22 cellular contexts compared by ENCODE assay signal in the genomic region with DNA sequence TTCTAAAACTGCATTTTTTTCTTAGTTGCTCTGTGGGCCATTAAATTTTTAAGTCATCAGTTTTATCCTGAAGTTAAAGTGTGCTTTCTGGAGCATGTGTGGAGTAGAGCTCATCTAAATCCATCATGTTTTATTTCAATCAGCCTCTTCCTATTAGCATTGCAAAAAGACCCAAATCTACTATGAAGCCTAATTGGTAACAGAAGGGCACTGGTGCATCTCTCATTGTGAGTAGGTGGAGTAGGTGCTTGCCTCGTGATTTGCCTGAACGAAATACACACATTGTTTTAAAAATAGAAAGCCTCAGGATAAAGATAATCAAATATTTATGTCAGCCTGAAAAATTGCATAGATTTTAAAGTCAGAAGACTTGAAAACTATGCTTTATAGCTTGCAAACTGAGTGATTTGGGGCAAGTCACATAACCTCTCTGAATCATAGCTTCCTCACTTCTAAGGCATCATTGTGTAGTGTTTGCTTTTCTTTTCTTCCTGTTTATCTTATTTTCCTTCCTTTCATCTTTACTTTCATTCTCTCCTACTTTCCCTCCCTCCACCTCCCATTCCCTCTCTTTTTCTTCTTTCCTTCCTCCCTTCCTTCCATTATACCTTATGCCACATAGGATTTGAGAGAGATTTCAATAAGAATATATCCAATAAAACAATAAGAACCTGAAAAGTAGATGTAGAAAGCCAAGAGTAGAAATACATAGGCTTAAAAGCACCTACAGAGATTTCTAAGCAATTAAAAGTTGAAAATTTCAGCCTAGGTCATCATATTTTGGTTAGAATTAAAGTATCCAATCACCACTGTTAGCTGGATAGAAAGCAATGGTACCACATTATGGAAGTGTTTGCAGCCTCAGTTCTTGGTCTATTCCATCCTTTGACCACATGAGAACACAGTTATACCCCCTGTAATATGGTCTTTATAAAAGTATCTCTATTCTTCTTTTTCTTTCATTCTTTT.
"Had no signal": no experiment of that assay in that cellular context is flagged by ENCODE, and none has a peak within 500 bp of the region (broad histone marks: within the 10 kb centered on the region; RNA-seq: fewer than 3 reads in every experiment).

No MANE protein-coding gene starts in this region.

- H3K4me1 ChIP-seq: adrenal gland, SJSA1 had no signal

- DNase-seq: activated CD4-positive, alpha-beta T cell treated with anti-CD3 and anti-CD28 coated beads for 4 hours; activated CD4-positive, alpha-beta T cell treated with anti-CD3 and anti-CD28 coated beads, Interleukin-2, amount 50 U/mL, for 4 hours; activated CD8-positive, alpha-beta memory T cell treated with anti-CD3 and anti-CD28 coated beads, Interleukin-2, amount 50 U/mL, for 48 hours; activated CD8-positive, alpha-beta T cell treated with anti-CD3 and anti-CD28 coated beads, Interleukin-2, amount 10 ng/mL, durations not matched to agents 7 days and 5 days; activated naive CD4-positive, alpha-beta T cell treated with anti-CD3 and anti-CD28 coated beads, Interleukin-2, amount 50 U/mL, for 16 hours; activated naive CD8-positive, alpha-beta T cell treated with anti-CD3 and anti-CD28 coated beads, Interleukin-2, amount 10 ng/mL, durations not matched to agents 7 days and 5 days; activated T-cell treated with anti-CD3 and anti-CD28 coated beads, Interleukin-2, amount 50 U/mL, for 1 hour; adrenal gland; anterior cingulate cortex; MG63; NCI-H1105; NCI-H1436; NCI-H1694 treated with DMSO at 0.1 percent for 48 hours; NCI-H2081; NCI-H446; NCI-H524; SHP77 had no signal

- H3K4me3 Mint-ChIP-seq: activated CD8-positive, alpha-beta T cell treated with anti-CD3 and anti-CD28 coated beads, Interleukin-2, amount 10 ng/mL, durations not matched to agents 7 days and 5 days; activated naive CD8-positive, alpha-beta T cell treated with anti-CD3 and anti-CD28 coated beads, Interleukin-2, amount 10 ng/mL, durations not matched to agents 7 days and 5 days; T-helper 1 cell treated with Interleukin-12 subunit alpha and Interleukin-12 subunit beta and Interleukin-4 antibody, amounts not matched to agents 30 μg/mL and 1 μg/mL, for 36 hours had no signal

- H3K4me3 ChIP-seq: adrenal gland, MG63, SJSA1 had no signal

- FAIRE-seq: RCC 7860 had no signal

- H3K36me3 Mint-ChIP-seq: activated naive CD8-positive, alpha-beta T cell treated with anti-CD3 and anti-CD28 coated beads, Interleukin-2, amount 10 ng/mL, durations not matched to agents 7 days and 5 days had no signal

- H3K27ac ChIP-seq: adrenal gland, KMS-11, SJSA1 had no signal

- H3K36me3 ChIP-seq: adrenal gland, MG63, SJSA1 had no signal

- H3K9me3 Mint-ChIP-seq: activated naive CD8-positive, alpha-beta T cell treated with anti-CD3 and anti-CD28 coated beads, Interleukin-2, amount 10 ng/mL, durations not matched to agents 7 days and 5 days; T-helper 1 cell treated with Interleukin-12 subunit alpha and Interleukin-12 subunit beta and Interleukin-4 antibody, amounts not matched to agents 30 μg/mL and 1 μg/mL, for 36 hours had no signal

- H3K4me1 Mint-ChIP-seq: activated naive CD8-positive, alpha-beta T cell treated with anti-CD3 and anti-CD28 coated beads, Interleukin-2, amount 10 ng/mL, durations not matched to agents 7 days and 5 days had no signal

- H3K9ac ChIP-seq: KMS-11 had no signal

- H3K4me2 ChIP-seq: KMS-11 had no signal

- H3K9me3 ChIP-seq: adrenal gland, MG63, SJSA1 had no signal

- H3K27ac Mint-ChIP-seq: activated CD8-positive, alpha-beta T cell treated with anti-CD3 and anti-CD28 coated beads, Interleukin-2, amount 10 ng/mL, durations not matched to agents 7 days and 5 days; activated naive CD8-positive, alpha-beta T cell treated with anti-CD3 and anti-CD28 coated beads, Interleukin-2, amount 10 ng/mL, durations not matched to agents 7 days and 5 days; T-helper 1 cell treated with Interleukin-12 subunit alpha and Interleukin-12 subunit beta and Interleukin-4 antibody, amounts not matched to agents 30 μg/mL and 1 μg/mL, for 36 hours had no signal

- H3K27me3 ChIP-seq: adrenal gland, MG63, SJSA1 had no signal

- ATAC-seq: activated CD4-positive, CD25-positive, alpha-beta regulatory T cell treated with anti-CD3 and anti-CD28 coated beads, Interleukin-2, amount 50 U/mL, for 24 hours; activated CD8-positive, alpha-beta T cell treated with anti-CD3 and anti-CD28 coated beads, Interleukin-2, amount 10 ng/mL, durations not matched to agents 7 days and 5 days had no signal
